In the genomic region with DNA sequence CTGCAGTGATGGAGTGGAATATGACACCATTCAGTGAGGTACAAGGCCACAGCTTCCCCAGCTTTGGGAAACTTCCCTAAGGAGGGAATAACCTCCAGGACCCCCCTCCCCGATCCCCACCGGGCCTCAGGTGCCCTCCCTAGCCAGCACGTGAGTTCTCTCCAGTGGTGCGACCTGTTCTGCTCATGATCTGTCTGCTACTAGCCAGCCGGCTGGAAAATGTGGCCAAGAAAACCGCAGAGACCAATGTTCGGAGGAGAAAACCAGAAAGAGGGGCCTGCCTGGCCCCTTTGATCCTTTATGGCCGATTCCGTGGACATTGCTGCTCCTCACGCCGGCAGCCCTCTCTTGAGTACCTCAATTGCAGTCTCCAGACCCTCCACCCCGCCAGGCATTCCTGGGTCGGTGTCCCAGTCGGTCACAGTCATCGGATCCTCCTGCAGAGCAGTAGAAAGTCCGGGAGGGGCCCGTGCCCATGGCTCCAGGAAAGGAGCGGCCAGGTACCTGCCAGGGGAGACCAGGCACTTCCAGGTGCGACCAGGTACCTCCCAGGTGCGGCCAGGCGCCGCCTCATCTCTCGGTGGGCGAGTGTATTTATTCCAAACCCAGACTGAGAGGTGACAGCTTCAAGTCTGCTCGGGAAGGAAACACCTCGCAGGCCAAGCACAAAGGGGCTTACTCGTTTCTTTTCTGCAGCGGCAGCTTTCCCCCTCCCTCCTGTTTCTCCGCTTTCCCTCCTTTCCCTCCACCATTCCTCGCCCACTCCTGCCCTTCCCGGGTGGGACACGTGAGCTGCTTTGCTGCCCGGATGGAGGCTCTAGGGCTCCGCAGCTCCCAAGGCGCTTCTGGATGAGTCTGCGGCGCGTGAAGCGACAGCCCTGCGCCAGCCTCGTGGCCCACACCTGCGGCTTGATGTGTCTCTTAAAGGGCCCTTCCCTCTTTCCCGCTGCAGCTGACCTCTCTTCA, we compare ENCODE assay signal across 9 cellular contexts. TPM values are rescaled to one million over a fixed set of nuclear protein-coding genes. Genes with fewer than 3 reads are reported as not detected.
DNase-seq lines count a peak whose midpoint lies in the region; ATAC-seq, FAIRE-seq and TF ChIP-seq lines count a peak whose summit lies in the region.
"Had no signal": no experiment of that assay in that cellular context is flagged by ENCODE, and none has a peak within 500 bp of the region (broad histone marks: within the 10 kb centered on the region; RNA-seq: fewer than 3 reads in every experiment).

No MANE protein-coding gene starts in this region.

- TF ChIP-seq EP300 in K562 (IDR thresholded peaks at IDR 0.05; ENCODE audit: low read length) = no peak

- no peaks in the 10 kb centered on the region for H4K20me1 ChIP-seq in K562 (replicated peaks; ENCODE audit: control insufficient read depth, insufficient read depth, low read length)

- H3K9me3 ChIP-seq in K562 (replicated peaks; ENCODE audit: control insufficient read depth, insufficient read depth, low read depth, low read length) (no peaks in the 10 kb centered on the region), subcutaneous abdominal adipose tissue (ENCODE audit: control insufficient read depth in 5 of 5, low read length in 5 of 5) (peaks cover 0 to 13% (median 0%) of the 10 kb centered on the region in 5 donors)

- no TSS peak for BruUV-seq in K562 (replicated peaks; lab: Mats Ljungman, UMichigan)

- 3% methylated on average over 43 of the region's 43 CpGs for WGBS in K562 (ENCODE audit: insufficient coverage, low coverage, missing lambda C conversion rate)

- no peaks in the 10 kb centered on the region for H3K36me3 Mint-ChIP-seq in activated CD4-positive, alpha-beta T cell treated with anti-CD3 and anti-CD28 coated beads, Interleukin-2, amount 10 ng/mL, durations not matched to agents 7 days and 5 days (ENCODE audit: low read depth)

- in situ Hi-C loops in K562 (cut with MboI) = no loop called here

- no peaks in the 10 kb centered on the region for H3K79me2 ChIP-seq in K562 (ENCODE audit: control insufficient read depth, insufficient read depth, low read length)

- no peak overlapping the region for H3K27ac Mint-ChIP-seq in activated CD4-positive, alpha-beta T cell treated with anti-CD3 and anti-CD28 coated beads, Interleukin-2, amount 10 ng/mL, durations not matched to agents 7 days and 5 days

- FAIRE-seq in K562 (lab: Jason Lieb, UNC) = no peak

- CTCF ChIA-PET in activated CD4-positive, alpha-beta T cell treated with anti-CD3 and anti-CD28 coated beads, Interleukin-2, amount 10 ng/mL, durations not matched to agents 7 days and 5 days (lab: Charles Lee) = no interaction called here
- CTCF ChIA-PET in K562 (lab: Yijun Ruan, JAX; ENCODE audit: low intra/inter-chr PET ratio) = no interaction called here

- peaks cover 15% of the 10 kb centered on the region for H3K4me1 Mint-ChIP-seq in activated CD4-positive, alpha-beta T cell treated with anti-CD3 and anti-CD28 coated beads, Interleukin-2, amount 10 ng/mL, durations not matched to agents 7 days and 5 days

- peaks cover 64% of the 10 kb centered on the region for H3K27me3 Mint-ChIP-seq in activated CD4-positive, alpha-beta T cell treated with anti-CD3 and anti-CD28 coated beads, Interleukin-2, amount 10 ng/mL, durations not matched to agents 7 days and 5 days

- H3K4me3 ChIP-seq in K562 (no peak overlapping the region), subcutaneous abdominal adipose tissue (ENCODE audit: low read depth in 1 of 5, low read length in 5 of 5) (peak overlapping the region in 3 of 5 donors; percentile 36 to 44 (median 39))

- peaks cover 9% of the 10 kb centered on the region for H3K9me3 Mint-ChIP-seq in activated CD4-positive, alpha-beta T cell treated with anti-CD3 and anti-CD28 coated beads, Interleukin-2, amount 10 ng/mL, durations not matched to agents 7 days and 5 days

- H3K27me3 ChIP-seq in K562 (ENCODE audit: control insufficient read depth in 2 of 2, insufficient read depth in 2 of 2, low read length in 2 of 2) = peaks cover 32 to 42% of the 10 kb centered on the region in 2 experiments
- H3K27me3 ChIP-seq in subcutaneous abdominal adipose tissue (ENCODE audit: control insufficient read depth in 5 of 5, insufficient read depth in 4 of 5, low read length in 5 of 5) = peaks cover 17 to 31% (median 22%) of the 10 kb centered on the region in 5 donors

- POLR2A ChIA-PET in activated CD4-positive, alpha-beta T cell treated with anti-CD3 and anti-CD28 coated beads, Interleukin-2, amount 10 ng/mL, durations not matched to agents 7 days and 5 days (lab: Charles Lee) = no interaction called here
- POLR2A ChIA-PET in K562 (lab: Yijun Ruan, JAX) = interaction anchor here (1.2 kb wide), 1 partner anchor 14 kb away, joined by 3 read pairs; no protein-coding TSS in a partner anchor

- H3K27ac ChIP-seq in K562 (ENCODE audit: extremely low read depth, low read depth, low read length) (no peak overlapping the region), subcutaneous abdominal adipose tissue (ENCODE audit: low read depth, low read length) (no peak overlapping the region)
- H3K27ac ChIP-seq: C4-2B had no signal

- no peak for TF ChIP-seq RAD21 in K562 (CRISPR knock-in tag; conservative IDR thresholded peaks at IDR 0.05 in 1 of 2, IDR thresholded peaks at IDR 0.05 in 1 of 2)

- no peak overlapping the region for H2AFZ ChIP-seq in K562 (ENCODE audit: low read depth, low read length)

- H3K4me3 Mint-ChIP-seq in activated CD4-positive, alpha-beta T cell treated with anti-CD3 and anti-CD28 coated beads, Interleukin-2, amount 10 ng/mL, durations not matched to agents 7 days and 5 days = peak overlapping the region; percentile 19

- H3K4me1 ChIP-seq in K562 (replicated peaks in 1 of 2; ENCODE audit: control insufficient read depth in 2 of 2, insufficient read depth in 2 of 2, low read length in 2 of 2) (peaks cover 0 to 7% of the 10 kb centered on the region in 2 experiments; a peak in 1 of 5 replicates), subcutaneous abdominal adipose tissue (ENCODE audit: control insufficient read depth in 5 of 5, insufficient read depth in 5 of 5, low read length in 5 of 5) (peaks cover 0 to 10% (median 9%) of the 10 kb centered on the region in 5 donors)

- H3K4me2 ChIP-seq in K562 (ENCODE audit: insufficient read depth, low read length) = no peak overlapping the region; the same call in 1 of the 2 replicates

- H3K9ac ChIP-seq in K562 (ENCODE audit: insufficient read depth in 1 of 2, low read depth in 2 of 2, low read length in 2 of 2) = peak overlapping the region in 1 of 2 experiments; percentile 23; a peak in 1 of 4 replicates
- no peak overlapping the region for H3K9ac ChIP-seq in subcutaneous abdominal adipose tissue (ENCODE audit: low read length in 5 of 5)

- no peak for DNase-seq in activated CD4-positive, alpha-beta T cell treated with anti-CD3 and anti-CD28 coated beads, Interleukin-2, amount 10 ng/mL, durations not matched to agents 7 days and 5 days
- no peak for DNase-seq in activated CD4-positive, alpha-beta T cell treated with anti-CD3 and anti-CD28 coated beads for 1 hour
- DNase-seq in K562 (ENCODE audit: extremely low read depth in 1 of 4, low spot score in 3 of 4) (no peak), left kidney (ENCODE audit: low read depth, low spot score) (peak; percentile 84), NCI-H2081 treated with DMSO at 0.1 percent for 48 hours (lab: John Stamatoyannopoulos, UW) (no peak), NCI-H1048 (lab: John Stamatoyannopoulos, UW) (no peak), NCI-H1694 (lab: John Stamatoyannopoulos, UW) (no peak)

- intact Hi-C loops in K562 (cut with micrococcal nuclease) = no loop called here

- H3K9me1 ChIP-seq in K562 (ENCODE audit: control insufficient read depth, insufficient read depth, low read length) = no peaks in the 10 kb centered on the region

- ATAC-seq in K562 = peak; percentile 75

- TF ChIP-seq POLR2A in K562 (conservative IDR thresholded peaks at IDR 0.05) = no peak

- H3K36me3 ChIP-seq in K562 (ENCODE audit: control insufficient read depth, insufficient read depth, low read length) (no peaks in the 10 kb centered on the region), subcutaneous abdominal adipose tissue (ENCODE audit: control insufficient read depth in 5 of 5, insufficient read depth in 5 of 5, low read length in 5 of 5) (no peaks in the 10 kb centered on the region)

- no peak for TF ChIP-seq CTCF in K562 (IDR thresholded peaks at IDR 0.05 in 2 of 3, conservative IDR thresholded peaks at IDR 0.05 in 1 of 3; ENCODE audit: insufficient read depth in 2 of 3, low read depth in 1 of 3, low read length in 3 of 3)

TF ChIP-seq in K562, 482 proteins besides CTCF, POLR2A, EP300 and RAD21 (continues in another document):
- no peak for TF ChIP-seq NR2F6 (CRISPR knock-in tag; IDR thresholded peaks at IDR 0.05)
- no peak for TF ChIP-seq KDM4B (IDR thresholded peaks at IDR 0.05; ENCODE audit: borderline replicate concordance in 2 of 2, low read depth in 1 of 2)
- TF ChIP-seq L3MBTL2 (IDR thresholded peaks at IDR 0.05) = 0 out of 2 replicates have a peak, but pooled peaks have one; percentile 18
- no peak for TF ChIP-seq MCM7 (IDR thresholded peaks at IDR 0.05)

RNA-seq across cellular contexts. Expression of a gene that starts 39.6 kb away (rescaled TPM):
- 10 to 100 TPM; 40.7 to 42.5 TPM for total RNA-seq in activated CD4-positive, alpha-beta T cell treated with anti-CD3 and anti-CD28 coated beads, Interleukin-2, amount 10 ng/mL, durations not matched to agents 7 days and 5 days
- 132 and 175 TPM in 2 replicates for total RNA-seq in K562 (2011; cell fraction: chromatin; rRNA removed; ENCODE audit: low replicate concordance)
- 71.4 and 98.6 TPM in 2 replicates for total RNA-seq in K562 (2011; cell fraction: nucleolus; rRNA removed)
- 110 and 155 TPM in 2 replicates for total RNA-seq in K562 (2011; cell fraction: nucleoplasm; rRNA removed)
- 64.0 and 81.9 TPM in 2 replicates for total RNA-seq in K562 (2014; rRNA removed)
- total RNA-seq in K562 (2014; rRNA removed; fragmentation: Illumina TruSeq; extraction: Trizol) = 77.2 and 80.7 TPM in 2 replicates
- total RNA-seq in K562 (2015; rRNA removed; fragmentation: Illumina TruSeq; extraction: Trizol) = 64.4 and 71.8 TPM in 2 replicates
- 61.3 and 62.6 TPM in 2 replicates for total RNA-seq in K562 (2021)
- 113 and 128 TPM in 2 replicates for polyA plus RNA-seq in K562 (2011; rRNA removed)
- polyA plus RNA-seq in K562 (2011; cell fraction: cytosol; rRNA removed) = 56.2 and 89.6 TPM in 2 replicates
- 118 and 147 TPM in 2 replicates for polyA plus RNA-seq in K562 (2011; cell fraction: nucleus; rRNA removed)
- polyA plus RNA-seq in K562 (2012) = 38.3 and 38.8 TPM in 2 replicates
- 81.1 and 89.0 TPM in 2 replicates for polyA plus RNA-seq in K562 (2014; fragmentation: Illumina TruSeq; extraction: Trizol)
- 100 to 1,000 TPM in 1 of 2 experiments, 10 to 100 TPM in 1; 50.7 to 102 TPM for polyA plus RNA-seq in K562 (2014; fragmentation: Nextera tagmentation; extraction: Ambion mirVana)
- polyA plus RNA-seq in K562 (2014; rRNA removed) = 71.0 and 79.8 TPM in 2 replicates
- polyA minus RNA-seq in K562 (2011; rRNA and poly(A)+ RNA removed) = 121 and 131 TPM in 2 replicates
- 23.8 and 34.1 TPM in 2 replicates for polyA minus RNA-seq in K562 (2011; cell fraction: cytosol; rRNA and poly(A)+ RNA removed)
- 93.0 and 109 TPM in 2 replicates for polyA minus RNA-seq in K562 (2011; cell fraction: nucleus; rRNA and poly(A)+ RNA removed)
